9 cellular contexts compared by ENCODE assay signal in genomic region chr17:17445925-17446665, GRCh38. TPM values are rescaled to one million over a fixed set of nuclear protein-coding genes. Genes with fewer than 3 reads are reported as not detected.
DNase-seq lines count a peak whose midpoint lies in the region; ATAC-seq, FAIRE-seq and TF ChIP-seq lines count a peak whose summit lies in the region.
"Had no signal": no experiment of that assay in that cellular context is flagged by ENCODE, and none has a peak within 500 bp of the region (broad histone marks: within the 10 kb centered on the region; RNA-seq: fewer than 3 reads in every experiment).

No MANE protein-coding gene starts in this region.

- peak overlapping the region; percentile 95 for H2BK120ac ChIP-seq in IMR-90 (ENCODE audit: low read depth, low read length)

- no peak overlapping the region for H3K9ac ChIP-seq in IMR-90 (ENCODE audit: low read depth, low read length)

- TF ChIP-seq POLR2A in IMR-90 (IDR thresholded peaks at IDR 0.05; ENCODE audit: low read depth, low read length): no peak

- H3K4me3 ChIP-seq in AG09309 (ENCODE audit: control insufficient read depth, low read depth, low read length) (no peak overlapping the region), IMR-90 (ENCODE audit: insufficient read depth, low read depth, low read length) (no peak overlapping the region), bronchial epithelial cell (ENCODE audit: low read depth, low read length) (no peak overlapping the region), mesodermal cell (ENCODE audit: extremely low read depth, insufficient read depth, low read length, poor library complexity, severe bottlenecking) (no peak overlapping the region)

- H2AFZ ChIP-seq in IMR-90 (replicated peaks; ENCODE audit: low read length, poor library complexity): peak overlapping the region; percentile 88

- peak overlapping the region; percentile 96 for H4K91ac ChIP-seq in IMR-90 (ENCODE audit: insufficient read depth, low read depth, low read length)

- POLR2A ChIA-PET in IMR-90 (lab: Charles Lee; ENCODE audit: unreplicated experiment): no interaction called here

- peak overlapping the region; percentile 91 for H2BK20ac ChIP-seq in IMR-90 (ENCODE audit: low read depth, low read length)

- H4K20me1 ChIP-seq in IMR-90 (ENCODE audit: insufficient read depth, low read length): no peaks in the 10 kb centered on the region

- H3K4ac ChIP-seq in IMR-90 (ENCODE audit: low read depth, low read length): peak overlapping the region; percentile 96

- H3K4me1 ChIP-seq in IMR-90 (ENCODE audit: control insufficient read depth, insufficient read depth, low read length) (peaks cover 11% of the 10 kb centered on the region), mesodermal cell (ENCODE audit: control insufficient read depth, insufficient read depth, low read length, poor library complexity, severe bottlenecking) (peaks cover 20% of the 10 kb centered on the region)

- H3K4me3 Mint-ChIP-seq in stimulated activated memory B cell treated with anti-CD40 and anti-IgM and Interleukin-4, amounts not matched to agents 10 μg/mL and 1 μg/mL and 100 μg/mL, for 72 hours: no peak overlapping the region
- H3K4me3 Mint-ChIP-seq: activated CD8-positive, alpha-beta T cell treated with anti-CD3 and anti-CD28 coated beads for 36 hours had no signal

- DNase-seq in AG09309 (ENCODE audit: low read depth): peak; percentile 85
- DNase-seq in IMR-90: peak; percentile 96
- peak; percentile 87 for DNase-seq in bronchial epithelial cell (ENCODE audit: low read depth)
- no peak for DNase-seq in Ammon's horn (ENCODE audit: low spot score)
- no peak for DNase-seq in stimulated activated CD4-positive, alpha-beta T cell treated with anti-CD3 and anti-CD28 coated beads, Interleukin-2, amount 100 ng/mL, for 24 hours
- DNase-seq: activated CD8-positive, alpha-beta T cell treated with anti-CD3 and anti-CD28 coated beads for 36 hours had no signal

- peaks cover 4% of the 10 kb centered on the region for H3K9me3 Mint-ChIP-seq in stimulated activated memory B cell treated with anti-CD40 and anti-IgM and Interleukin-4, amounts not matched to agents 10 μg/mL and 1 μg/mL and 100 μg/mL, for 72 hours
- H3K9me3 Mint-ChIP-seq: activated CD8-positive, alpha-beta T cell treated with anti-CD3 and anti-CD28 coated beads for 36 hours had no signal

- H3K56ac ChIP-seq in IMR-90 (ENCODE audit: extremely low read depth, insufficient read depth, low read length): no peak overlapping the region; the same call in 1 of the 2 replicates

- H3K27me3 ChIP-seq in IMR-90 (ENCODE audit: control insufficient read depth, insufficient read depth, low read length) (peaks cover 2% of the 10 kb centered on the region), bronchial epithelial cell (ENCODE audit: control insufficient read depth, insufficient read depth, low read length) (peaks cover 4% of the 10 kb centered on the region)

- peak overlapping the region; percentile 81 for H3K14ac ChIP-seq in IMR-90 (replicated peaks; ENCODE audit: low read depth, low read length)

- no TSS peak for BruUV-seq in IMR-90 (replicated peaks; lab: Mats Ljungman, UMichigan)

- peaks cover 6% of the 10 kb centered on the region for H3K36me3 Mint-ChIP-seq in stimulated activated memory B cell treated with anti-CD40 and anti-IgM and Interleukin-4, amounts not matched to agents 10 μg/mL and 1 μg/mL and 100 μg/mL, for 72 hours

- H4K5ac ChIP-seq in IMR-90 (ENCODE audit: low read depth, low read length): peak overlapping the region; percentile 10; the same call in 1 of the 2 replicates

- peaks cover 69% of the 10 kb centered on the region for H3K27me3 Mint-ChIP-seq in stimulated activated memory B cell treated with anti-CD40 and anti-IgM and Interleukin-4, amounts not matched to agents 10 μg/mL and 1 μg/mL and 100 μg/mL, for 72 hours
- H3K27me3 Mint-ChIP-seq: activated CD8-positive, alpha-beta T cell treated with anti-CD3 and anti-CD28 coated beads for 36 hours had no signal

- peak overlapping the region; percentile 96; the same call in 2 of the 3 replicates for H2BK15ac ChIP-seq in IMR-90 (ENCODE audit: low read depth, low read length)

- in situ Hi-C loops in IMR-90 (cut with MboI; ENCODE audit: low sequenced_read_pairs): no loop called here

- no peak for TF ChIP-seq RAD21 in IMR-90 (IDR thresholded peaks at IDR 0.05; ENCODE audit: low read length)

- TF ChIP-seq CTCF in AG09309 (IDR thresholded peaks at IDR 0.05; ENCODE audit: control insufficient read depth, insufficient read depth, low read depth, low read length, missing control alignments) (no peak), IMR-90 (conservative IDR thresholded peaks at IDR 0.05; ENCODE audit: low read depth, low read length) (no peak), bronchial epithelial cell (IDR thresholded peaks at IDR 0.05; ENCODE audit: insufficient read depth, low read length, severe bottlenecking) (no peak)

- H2AK9ac ChIP-seq in IMR-90 (replicated peaks; ENCODE audit: low read depth, low read length, poor library complexity): peak overlapping the region; percentile 70

- FAIRE-seq in bronchial epithelial cell (lab: Jason Lieb, UNC): no peak

- H3K4me2 ChIP-seq in IMR-90 (ENCODE audit: low read depth, low read length): 0 out of 2 replicates have a peak overlapping the region, but pooled peaks have one; percentile 3

- no peaks in the 10 kb centered on the region for H3K9me3 ChIP-seq in IMR-90 (ENCODE audit: control insufficient read depth, insufficient read depth, low read length)
- H3K9me3 ChIP-seq in mesodermal cell (ENCODE audit: control insufficient read depth, low read length): no peaks in the 10 kb centered on the region

- H2AK5ac ChIP-seq in IMR-90 (ENCODE audit: low read depth, low read length): peak overlapping the region; percentile 99

- no peaks in the 10 kb centered on the region for H3K79me1 ChIP-seq in IMR-90 (ENCODE audit: low read depth in 1 of 2, low read length in 2 of 2)

- H3K23ac ChIP-seq in IMR-90 (ENCODE audit: low read depth, low read length): peak overlapping the region; percentile 80; the same call in 1 of the 2 replicates

- H2BK5ac ChIP-seq in IMR-90 (ENCODE audit: low read depth, low read length, poor library complexity, severe bottlenecking): peak overlapping the region; percentile 56

- ATAC-seq in IMR-90 (ENCODE audit: low read depth) (peak; percentile 84), GM18868 (IDR thresholded peaks at IDR 0.05; ENCODE audit: unreplicated experiment) (no peak)
- no peak for ATAC-seq in stimulated activated memory B cell treated with anti-CD40 and anti-IgM and Interleukin-4, amounts not matched to agents 10 μg/mL and 1 μg/mL and 100 μg/mL, for 72 hours
- ATAC-seq: activated CD8-positive, alpha-beta T cell treated with anti-CD3 and anti-CD28 coated beads for 36 hours had no signal

- H3K18ac ChIP-seq in IMR-90 (ENCODE audit: low read depth, low read length): peak overlapping the region; percentile 10

- H4K8ac ChIP-seq in IMR-90 (ENCODE audit: low read depth in 2 of 2, low read length in 2 of 2): peak overlapping the region; percentile 72 to 91

- WGBS in IMR-90 (ENCODE audit: extremely low coverage in 2 of 2, insufficient read length in 1 of 2), 2 experiments: 50% methylated on average over 1 of the region's 12 CpGs; no CpG with 5 or more reads in 1 of the 2 experiments
- WGBS in mesodermal cell (ENCODE audit: insufficient coverage in 2 of 2), 2 experiments: 76 to 86% methylated on average over 7 to 8 of the region's 12 CpGs

- intact Hi-C loops in IMR-90 (cut with micrococcal nuclease): no loop called here

- dilution Hi-C loops in IMR-90 (cut with HindIII; ENCODE audit: low sequenced_read_pairs, unreplicated experiment): no loop called here

- CTCF ChIA-PET in IMR-90 (lab: Yijun Ruan, JAX): interaction anchor here (1.2 kb wide), 1 partner anchor 10 kb away, joined by 3 read pairs; no protein-coding TSS in a partner anchor

- peaks cover 14% of the 10 kb centered on the region for H3K9me1 ChIP-seq in IMR-90 (ENCODE audit: insufficient read depth, low read length)

- no peak overlapping the region for H3K27ac Mint-ChIP-seq in stimulated activated memory B cell treated with anti-CD40 and anti-IgM and Interleukin-4, amounts not matched to agents 10 μg/mL and 1 μg/mL and 100 μg/mL, for 72 hours
- H3K27ac Mint-ChIP-seq: activated CD8-positive, alpha-beta T cell treated with anti-CD3 and anti-CD28 coated beads for 36 hours had no signal

- H3K4me1 Mint-ChIP-seq in stimulated activated memory B cell treated with anti-CD40 and anti-IgM and Interleukin-4, amounts not matched to agents 10 μg/mL and 1 μg/mL and 100 μg/mL, for 72 hours: peaks cover 7% of the 10 kb centered on the region

- H3K27ac ChIP-seq in IMR-90 (ENCODE audit: insufficient read depth, low read length): peak overlapping the region; percentile 53; the same call in 1 of the 2 replicates
- peak overlapping the region; percentile 59 for H3K27ac ChIP-seq in mesodermal cell (ENCODE audit: low read depth, low read length, severe bottlenecking)

- no peaks in the 10 kb centered on the region for H3K36me3 ChIP-seq in IMR-90 (ENCODE audit: control insufficient read depth, insufficient read depth, low read length)
- no peaks in the 10 kb centered on the region for H3K36me3 ChIP-seq in bronchial epithelial cell (ENCODE audit: control insufficient read depth, insufficient read depth, low read length)
- no peaks in the 10 kb centered on the region for H3K36me3 ChIP-seq in mesodermal cell (ENCODE audit: control insufficient read depth, insufficient read depth, low read length)

TF ChIP-seq in IMR-90, 13 proteins besides CTCF, POLR2A, EP300 and RAD21 (continues in another document):
- TF ChIP-seq FOS (IDR thresholded peaks at IDR 0.05; ENCODE audit: low read depth, low read length) (peak; percentile 33; the same call in 1 of the 2 replicates), NFE2L2 (IDR thresholded peaks at IDR 0.05; ENCODE audit: low read depth, low read length) (peak; percentile 28; the same call in 1 of the 2 replicates), MAFK (IDR thresholded peaks at IDR 0.05; ENCODE audit: low read depth, low read length) (peak; percentile 77), BHLHE40 (IDR thresholded peaks at IDR 0.05; ENCODE audit: low read depth, low read length) (no peak), RFX5 (IDR thresholded peaks at IDR 0.05; ENCODE audit: low read depth, low read length) (no peak), MAZ (IDR thresholded peaks at IDR 0.05; ENCODE audit: borderline replicate concordance, low read depth, low read length) (peak; percentile 62; the same call in 1 of the 2 replicates)

RNA-seq across cellular contexts. Expression of gene MED9, which starts 30.7 kb away (rescaled TPM):
- total RNA-seq in IMR-90 (2012; rRNA removed) (6.1 and 8.9 TPM in 2 replicates), bronchial epithelial cell (7.2 and 8.4 TPM in 2 replicates)
- polyA plus RNA-seq in IMR-90 (2012; rRNA removed): 9.1 and 10.1 TPM in 2 replicates
- polyA plus RNA-seq in IMR-90 (2012; cell fraction: cytosol; rRNA removed): 3.3 and 9.5 TPM in 2 replicates
- 12.6 and 13.5 TPM in 2 replicates for polyA plus RNA-seq in IMR-90 (2012; cell fraction: nucleus; rRNA removed; ENCODE audit: low replicate concordance)
- polyA plus RNA-seq in mesodermal cell (2013, experiment 1 of 2): 13.9 TPM
- 12.1 TPM for polyA plus RNA-seq in mesodermal cell (2013, experiment 2 of 2)

RNA-seq across cellular contexts. Expression of gene RASD1, which starts 50.1 kb away (rescaled TPM):
- 0.54 and 1.1 TPM in 2 replicates for total RNA-seq in IMR-90 (2012; rRNA removed)
- polyA plus RNA-seq in IMR-90 (2012; rRNA removed): 1.4 and 1.8 TPM in 2 replicates
- 1.2 and 5.9 TPM in 2 replicates for polyA plus RNA-seq in IMR-90 (2012; cell fraction: cytosol; rRNA removed)
- polyA plus RNA-seq in IMR-90 (2012; cell fraction: nucleus; rRNA removed; ENCODE audit: low replicate concordance): 8.4 and 9.1 TPM in 2 replicates
- 0.26 and 0.38 TPM in 2 replicates for total RNA-seq in bronchial epithelial cell
- 4.6 TPM for polyA plus RNA-seq in mesodermal cell (2013, experiment 1 of 2)
- polyA plus RNA-seq in mesodermal cell (2013, experiment 2 of 2): 3.3 TPM

Comparison
In these comparisons a context has a peak if more than half of its experiments do, and no peak if none do; other contexts are left out.
1. DNase-seq: peak in AG09309 (single experiment), IMR-90 (single experiment) and bronchial epithelial cell (single experiment); none in Ammon's horn (single experiment) and stimulated activated CD4-positive, alpha-beta T cell treated with anti-CD3 and anti-CD28 coated beads, Interleukin-2, amount 100 ng/mL, for 24 hours (0 of 2).